Comparison of ENCODE assay signal across 15 cellular contexts in the genomic region with DNA sequence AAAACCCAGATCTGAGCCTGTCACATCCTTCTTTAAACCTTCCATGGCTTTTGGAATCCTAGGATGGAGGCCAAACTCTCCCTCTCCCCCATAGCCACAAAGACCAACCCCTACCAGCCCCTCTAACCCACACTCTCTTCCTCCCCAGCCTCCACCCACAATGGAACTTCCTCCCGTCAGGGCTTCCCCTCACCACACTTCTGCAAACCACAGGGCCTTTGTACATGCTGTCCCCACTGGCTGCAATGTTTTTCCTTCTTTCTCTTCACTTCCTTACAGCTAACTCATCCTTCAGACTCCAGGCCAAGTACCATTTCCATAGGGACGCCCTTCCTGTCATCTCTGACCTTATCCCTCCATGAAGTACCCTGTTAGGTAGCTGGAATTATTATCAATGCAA.
DNase-seq lines count a peak whose midpoint lies in the region; ATAC-seq and TF ChIP-seq lines count a peak whose summit lies in the region.
"Had no signal": no experiment of that assay in that cellular context is flagged by ENCODE, and none has a peak within 500 bp of the region (broad histone marks: within the 10 kb centered on the region; RNA-seq: fewer than 3 reads in every experiment).

No MANE protein-coding gene starts in this region.

- intact Hi-C loops in natural killer cell (cut with micrococcal nuclease) = no loop called here
- intact Hi-C loops in dorsolateral prefrontal cortex (cut with DNase I) = loop anchor here (5.0 to 10.0 kb wide), 4 partner anchors 307 to 597 kb away; partner anchors contain the start of gene MN1 (in 1 of the 2)

- H3K4me1 ChIP-seq in neural progenitor cell = peaks cover 4% of the 10 kb centered on the region

- H3K36me3 Mint-ChIP-seq in natural killer cell treated with Interleukin-12 subunit alpha and Interleukin-12 subunit beta and Interleukin-15 and Interleukin-18, amount 100 ng/mL, for 72 hours = no peaks in the 10 kb centered on the region
- H3K36me3 Mint-ChIP-seq in natural killer cell = no peaks in the 10 kb centered on the region
- no peaks in the 10 kb centered on the region for H3K36me3 Mint-ChIP-seq in WTC11
- H3K36me3 Mint-ChIP-seq in neural progenitor cell = no peaks in the 10 kb centered on the region
- H3K36me3 Mint-ChIP-seq: CD4-positive, alpha-beta memory T cell had no signal

- no peaks in the 10 kb centered on the region for H3K36me3 ChIP-seq in neural progenitor cell

- peaks cover 0 to 3% of the 10 kb centered on the region in 2 donors for H3K4me1 Mint-ChIP-seq in natural killer cell treated with Interleukin-12 subunit alpha and Interleukin-12 subunit beta and Interleukin-15 and Interleukin-18, amount 100 ng/mL, for 72 hours (ENCODE audit: low read depth in 2 of 2)
- peaks cover 0 to 5% of the 10 kb centered on the region in 2 donors for H3K4me1 Mint-ChIP-seq in natural killer cell
- H3K4me1 Mint-ChIP-seq in WTC11 = peaks cover 19% of the 10 kb centered on the region
- H3K4me1 Mint-ChIP-seq in neural progenitor cell = peaks cover 35% of the 10 kb centered on the region
- H3K4me1 Mint-ChIP-seq: CD4-positive, alpha-beta memory T cell had no signal

- H3K4me3 Mint-ChIP-seq in natural killer cell treated with Interleukin-12 subunit alpha and Interleukin-12 subunit beta and Interleukin-15 and Interleukin-18, amount 100 ng/mL, for 72 hours = no peak overlapping the region
- H3K4me3 Mint-ChIP-seq in natural killer cell (no peak overlapping the region), WTC11 (no peak overlapping the region), neural progenitor cell (no peak overlapping the region)
- H3K4me3 Mint-ChIP-seq: GM23338, H9, HFFc6 had no signal

- H3F3A ChIP-seq in neural progenitor cell (ENCODE audit: low read depth) = peaks cover 21% of the 10 kb centered on the region

- DNase-seq in natural killer cell treated with Interleukin-12 subunit alpha and Interleukin-12 subunit beta and Interleukin-15 and Interleukin-18, amount 100 ng/mL, for 72 hours (ENCODE audit: low spot score) = peak; percentile 38
- DNase-seq in natural killer cell (no peak), WTC11 (ENCODE audit: low spot score) (no peak), neural progenitor cell (ENCODE audit: low spot score) (no peak), HCEC 1CT (no peak), dorsolateral prefrontal cortex (no peak), islet precursor cell (no peak)
- DNase-seq: ACHN; CD4-positive, alpha-beta memory T cell; DMS79; H9; HFFc6 had no signal

- no peak overlapping the region for H3K27ac Mint-ChIP-seq in natural killer cell treated with Interleukin-12 subunit alpha and Interleukin-12 subunit beta and Interleukin-15 and Interleukin-18, amount 100 ng/mL, for 72 hours
- H3K27ac Mint-ChIP-seq in natural killer cell = no peak overlapping the region
- H3K27ac Mint-ChIP-seq in WTC11 = peak overlapping the region; percentile 2; the same call in 1 of the 2 replicates
- H3K27ac Mint-ChIP-seq in neural progenitor cell = peak overlapping the region; percentile 9
- H3K27ac Mint-ChIP-seq: CD4-positive, alpha-beta memory T cell; GM23338; H9; HFFc6 had no signal

- no peaks in the 10 kb centered on the region for H3K79me2 ChIP-seq in neural progenitor cell (ENCODE audit: low read depth)

- H3K4me3 ChIP-seq in neural progenitor cell (no peak overlapping the region), dorsolateral prefrontal cortex (no peak overlapping the region)
- H3K4me3 ChIP-seq: GM23338 had no signal

- H3K27ac ChIP-seq in neural progenitor cell (no peak overlapping the region), dorsolateral prefrontal cortex (no peak overlapping the region)
- H3K27ac ChIP-seq: C4-2B had no signal

- H3K9me3 ChIP-seq in neural progenitor cell (ENCODE audit: low read depth) = no peaks in the 10 kb centered on the region

- H2AFZ ChIP-seq in neural progenitor cell (replicated peaks) = no peak overlapping the region
- H2AFZ ChIP-seq: GM23338 had no signal

- CTCF ChIA-PET in WTC11 (lab: Charles Lee) = interaction anchor here (0.6 to 1.4 kb wide), 4 partner anchors 9 to 397 kb away, joined by 3 to 5 read pairs (median 3); no protein-coding TSS in a partner anchor

- peaks cover 15 to 24% of the 10 kb centered on the region in 2 donors for H3K27me3 Mint-ChIP-seq in natural killer cell treated with Interleukin-12 subunit alpha and Interleukin-12 subunit beta and Interleukin-15 and Interleukin-18, amount 100 ng/mL, for 72 hours
- H3K27me3 Mint-ChIP-seq in natural killer cell (ENCODE audit: low read depth in 2 of 2) = peaks cover 6 to 15% of the 10 kb centered on the region in 2 donors
- H3K27me3 Mint-ChIP-seq in WTC11 (ENCODE audit: low read depth) = no peaks in the 10 kb centered on the region
- peaks cover 20% of the 10 kb centered on the region for H3K27me3 Mint-ChIP-seq in neural progenitor cell (ENCODE audit: insufficient read depth, low read depth)

- H3K27me3 ChIP-seq in neural progenitor cell (no peaks in the 10 kb centered on the region), dorsolateral prefrontal cortex (peaks cover 0 to 24% (median 0%) of the 10 kb centered on the region in 45 donors)

- no peak for ATAC-seq in natural killer cell treated with Interleukin-12 subunit alpha and Interleukin-12 subunit beta and Interleukin-15 and Interleukin-18, amount 100 ng/mL, for 72 hours
- no peak for ATAC-seq in natural killer cell
- ATAC-seq in WTC11 = no peak
- ATAC-seq: HepG2 had no signal

- H3K9me3 Mint-ChIP-seq in natural killer cell treated with Interleukin-12 subunit alpha and Interleukin-12 subunit beta and Interleukin-15 and Interleukin-18, amount 100 ng/mL, for 72 hours = no peaks in the 10 kb centered on the region
- H3K9me3 Mint-ChIP-seq in natural killer cell (no peaks in the 10 kb centered on the region), WTC11 (no peaks in the 10 kb centered on the region), neural progenitor cell (no peaks in the 10 kb centered on the region)
- H3K9me3 Mint-ChIP-seq: GM23338, HFFc6 had no signal

- H4K20me1 ChIP-seq in neural progenitor cell (ENCODE audit: low read depth) = no peaks in the 10 kb centered on the region

- no peak overlapping the region for H3K4me2 ChIP-seq in neural progenitor cell
- H3K4me2 ChIP-seq: GM23338 had no signal

- TF ChIP-seq CTCF in natural killer cell (IDR thresholded peaks at IDR 0.05) (no peak), WTC11 (IDR thresholded peaks at IDR 0.05) (no peak), neural progenitor cell (IDR thresholded peaks at IDR 0.05) (no peak), dorsolateral prefrontal cortex (IDR thresholded peaks at IDR 0.05 in 54 of 56, conservative IDR thresholded peaks at IDR 0.05 in 2 of 56; ENCODE audit: low read depth in 1 of 56, partially characterized antibody in 56 of 56) (no peak)

- no peak overlapping the region for H3K9ac ChIP-seq in neural progenitor cell

- POLR2A ChIA-PET in WTC11 (lab: Charles Lee) = no interaction called here

TF ChIP-seq in WTC11, 78 proteins besides CTCF, POLR2A, EP300 and RAD21:
- TF ChIP-seq, protein P1, sequence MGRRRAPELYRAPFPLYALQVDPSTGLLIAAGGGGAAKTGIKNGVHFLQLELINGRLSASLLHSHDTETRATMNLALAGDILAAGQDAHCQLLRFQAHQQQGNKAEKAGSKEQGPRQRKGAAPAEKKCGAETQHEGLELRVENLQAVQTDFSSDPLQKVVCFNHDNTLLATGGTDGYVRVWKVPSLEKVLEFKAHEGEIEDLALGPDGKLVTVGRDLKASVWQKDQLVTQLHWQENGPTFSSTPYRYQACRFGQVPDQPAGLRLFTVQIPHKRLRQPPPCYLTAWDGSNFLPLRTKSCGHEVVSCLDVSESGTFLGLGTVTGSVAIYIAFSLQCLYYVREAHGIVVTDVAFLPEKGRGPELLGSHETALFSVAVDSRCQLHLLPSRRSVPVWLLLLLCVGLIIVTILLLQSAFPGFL (CRISPR knock-in tag; IDR thresholded peaks at IDR 0.05; ENCODE audit: borderline replicate concordance) = no peak
- TF ChIP-seq ZNF423 (CRISPR knock-in tag; IDR thresholded peaks at IDR 0.05) (no peak), NR1H2 (CRISPR knock-in tag; IDR thresholded peaks at IDR 0.05) (no peak), GTF2I (CRISPR knock-in tag; conservative IDR thresholded peaks at IDR 0.05) (peak; percentile 73; the same call in 1 of the 2 replicates), TP53 (CRISPR knock-in tag; IDR thresholded peaks at IDR 0.05) (no peak), ZBTB21 (CRISPR knock-in tag; IDR thresholded peaks at IDR 0.05; ENCODE audit: borderline replicate concordance) (no peak)

Comparison
In these comparisons a context has a peak if more than half of its experiments do, and no peak if none do; other contexts are left out.
1. H3K27ac Mint-ChIP-seq: peak in WTC11 (single experiment) and neural progenitor cell (single experiment); none in natural killer cell treated with Interleukin-12 subunit alpha and Interleukin-12 subunit beta and Interleukin-15 and Interleukin-18, amount 100 ng/mL, for 72 hours (0 of 2) and natural killer cell (0 of 2).